1 cellular context compared by ENCODE assay signal in genomic region chr4:99879458-99879857, GRCh38.
TF ChIP-seq lines count a peak whose summit lies in the region.

No MANE protein-coding gene starts in this region.

TF ChIP-seq in WTC11, 78 proteins besides CTCF, POLR2A, EP300 and RAD21:
- TF ChIP-seq HMGXB4 (CRISPR knock-in tag; IDR thresholded peaks at IDR 0.05) (no peak), NFYB (CRISPR knock-in tag; conservative IDR thresholded peaks at IDR 0.05; ENCODE audit: low read depth) (no peak), RELA (CRISPR knock-in tag; IDR thresholded peaks at IDR 0.05; ENCODE audit: borderline replicate concordance) (no peak), JAZF1 (CRISPR knock-in tag; IDR thresholded peaks at IDR 0.05) (no peak), GRHL2 (CRISPR knock-in tag; IDR thresholded peaks at IDR 0.05; ENCODE audit: insufficient replicate concordance, severe bottlenecking) (no peak), SOX15 (CRISPR knock-in tag; IDR thresholded peaks at IDR 0.05) (no peak), ATF2 (CRISPR knock-in tag; IDR thresholded peaks at IDR 0.05; ENCODE audit: borderline replicate concordance, low read depth) (no peak), ZMAT4 (CRISPR knock-in tag; IDR thresholded peaks at IDR 0.05) (no peak), CDX4 (CRISPR knock-in tag; IDR thresholded peaks at IDR 0.05; ENCODE audit: borderline replicate concordance) (no peak), ZNF512 (CRISPR knock-in tag; IDR thresholded peaks at IDR 0.05; ENCODE audit: borderline replicate concordance) (no peak), ZNF317 (CRISPR knock-in tag; IDR thresholded peaks at IDR 0.05; ENCODE audit: borderline replicate concordance, low read depth) (no peak), TEAD4 (CRISPR knock-in tag; IDR thresholded peaks at IDR 0.05) (no peak), ZNF425 (CRISPR knock-in tag; conservative IDR thresholded peaks at IDR 0.05) (no peak), ATF6 (CRISPR knock-in tag; IDR thresholded peaks at IDR 0.05) (no peak), RORB (CRISPR knock-in tag; IDR thresholded peaks at IDR 0.05) (no peak), USF1 (CRISPR knock-in tag; IDR thresholded peaks at IDR 0.05) (no peak), OVOL2 (CRISPR knock-in tag; IDR thresholded peaks at IDR 0.05; ENCODE audit: borderline replicate concordance) (no peak), MYBL2 (CRISPR knock-in tag; IDR thresholded peaks at IDR 0.05) (no peak), CREM (CRISPR knock-in tag; IDR thresholded peaks at IDR 0.05) (no peak)
